22 cellular contexts compared by ENCODE assay signal in genomic region chr5:119897537-119898370, GRCh38.
DNase-seq lines count a peak whose midpoint lies in the region; ATAC-seq and TF ChIP-seq lines count a peak whose summit lies in the region.
"Had no signal": no experiment of that assay in that cellular context is flagged by ENCODE, and none has a peak within 500 bp of the region (broad histone marks: within the 10 kb centered on the region; RNA-seq: fewer than 3 reads in every experiment).

No MANE protein-coding gene starts in this region.

- no peak for DNase-seq in HCT116 (ENCODE audit: low read depth, low spot score)
- DNase-seq in RKO (ENCODE audit: low spot score) = peak; percentile 18
- peak; percentile 66 for DNase-seq in fibroblast of peridontal ligament (ENCODE audit: extremely low read depth)
- no peak for DNase-seq in smooth muscle cell (lab: John Stamatoyannopoulos, UW; ENCODE audit: unreplicated experiment)
- DNase-seq in WERI-Rb-1 = no peak
- DNase-seq in NCI-H2107 (lab: John Stamatoyannopoulos, UW) = no peak
- no peak for DNase-seq in NCI-H446 treated with DMSO at 0.1 percent for 48 hours (lab: John Stamatoyannopoulos, UW)
- DNase-seq: ACHN; Caco-2; CD4-positive, alpha-beta memory T cell; DMS 273 treated with DMSO at 0.1 percent for 48 hours; DND-41; GOT3; HCEC 1CT; KG1; NCI-H1105; NCI-H2029 treated with DMSO at 0.1 percent for 48 hours; NCI-H2171; NCI-H526 had no signal

- no peak overlapping the region for H3K4me3 ChIP-seq in HCT116 (replicated peaks in 1 of 2; ENCODE audit: low read depth in 1 of 2, low read length in 2 of 2)
- no peak overlapping the region for H3K4me3 ChIP-seq in smooth muscle cell
- no peak overlapping the region for H3K4me3 ChIP-seq in WERI-Rb-1 (ENCODE audit: low read depth, low read length)
- H3K4me3 ChIP-seq: BLaER1 treated with 17β-estradiol and CSF1 and Interleukin-3, amounts not matched to agents 10 nM and 100 nM; SJSA1 had no signal

- intact Hi-C loops in HCT116 (cut with micrococcal nuclease) = no loop called here

- H3K36me3 ChIP-seq in HCT116 (ENCODE audit: control insufficient read depth in 1 of 2, insufficient read depth in 2 of 2, low read length in 2 of 2) (no peaks in the 10 kb centered on the region), smooth muscle cell (ENCODE audit: low read depth) (no peaks in the 10 kb centered on the region), WERI-Rb-1 (no peaks in the 10 kb centered on the region)
- H3K36me3 ChIP-seq: BLaER1 treated with 17β-estradiol and CSF1 and Interleukin-3, amounts not matched to agents 10 nM and 100 nM; SJSA1 had no signal

- CTCF ChIA-PET in HCT116 (lab: Charles Lee) = no interaction called here

- H3K9ac ChIP-seq in HCT116 (ENCODE audit: low read length) = no peak overlapping the region
- no peak overlapping the region for H3K9ac ChIP-seq in smooth muscle cell (ENCODE audit: low read depth)
- H3K9ac ChIP-seq: BLaER1 treated with 17β-estradiol and CSF1 and Interleukin-3, amounts not matched to agents 10 nM and 100 nM had no signal

- TF ChIP-seq POLR2A in HCT116 (IDR thresholded peaks at IDR 0.05; ENCODE audit: borderline replicate concordance, extremely low read depth, insufficient read depth, insufficient read length) = no peak

- TF ChIP-seq CTCF in HCT116 (IDR thresholded peaks at IDR 0.05 in 2 of 3, conservative IDR thresholded peaks at IDR 0.05 in 1 of 3; ENCODE audit: borderline replicate concordance in 1 of 3, insufficient read depth in 1 of 3, low read depth in 2 of 3, low read length in 2 of 3) = no peak
- no peak for TF ChIP-seq CTCF in smooth muscle cell (IDR thresholded peaks at IDR 0.05; ENCODE audit: borderline replicate concordance, insufficient read depth, poor library complexity, severe bottlenecking)
- no peak for TF ChIP-seq CTCF in WERI-Rb-1 (IDR thresholded peaks at IDR 0.05; ENCODE audit: low read depth, low read length)

- H3K4me1 ChIP-seq in HCT116 (ENCODE audit: control insufficient read depth in 1 of 2, insufficient read depth in 2 of 2, low read length in 2 of 2) = no peaks in the 10 kb centered on the region
- peaks cover 15% of the 10 kb centered on the region for H3K4me1 ChIP-seq in smooth muscle cell (ENCODE audit: low read depth)
- H3K4me1 ChIP-seq: BLaER1 treated with 17β-estradiol and CSF1 and Interleukin-3, amounts not matched to agents 10 nM and 100 nM; Caco-2; SJSA1 had no signal

- H3K9me2 ChIP-seq in HCT116 (ENCODE audit: insufficient read depth) = no peaks in the 10 kb centered on the region

- H4K20me1 ChIP-seq in HCT116 (ENCODE audit: insufficient read depth) (no peaks in the 10 kb centered on the region), smooth muscle cell (ENCODE audit: low read depth) (no peaks in the 10 kb centered on the region)
- H4K20me1 ChIP-seq: BLaER1 treated with 17β-estradiol and CSF1 and Interleukin-3, amounts not matched to agents 10 nM and 100 nM had no signal

- peaks cover 3% of the 10 kb centered on the region for H3F3A ChIP-seq in smooth muscle cell (ENCODE audit: low read depth)

- H3K79me2 ChIP-seq in HCT116 (ENCODE audit: insufficient read depth, low read length) (no peaks in the 10 kb centered on the region), smooth muscle cell (ENCODE audit: low read depth) (no peaks in the 10 kb centered on the region)

- POLR2A ChIA-PET in HCT116 (lab: Charles Lee) = no interaction called here

- H2AFZ ChIP-seq in HCT116 (ENCODE audit: low read depth, low read length, poor library complexity, severe bottlenecking) = no peak overlapping the region
- H2AFZ ChIP-seq in smooth muscle cell (ENCODE audit: low read depth) = peak overlapping the region; percentile 20

- no TSS peak for BruUV-seq in HCT116 (replicated peaks; lab: Mats Ljungman, UMichigan)

- 68% methylated on average over 6 of the region's 6 CpGs for WGBS in smooth muscle cell (ENCODE audit: low lambda C conversion rate)

- H3K27ac ChIP-seq in HCT116 (ENCODE audit: low read depth, low read length) (no peak overlapping the region), smooth muscle cell (ENCODE audit: low read depth) (peak overlapping the region; percentile 34), WERI-Rb-1 (no peak overlapping the region)
- H3K27ac ChIP-seq: BLaER1 treated with 17β-estradiol and CSF1 and Interleukin-3, amounts not matched to agents 10 nM and 100 nM; SJSA1 had no signal

- no peak for ATAC-seq in HCT116
- ATAC-seq: Panc1 had no signal

- H3K27me3 ChIP-seq in HCT116 (ENCODE audit: insufficient read depth, low read length) = no peaks in the 10 kb centered on the region
- no peaks in the 10 kb centered on the region for H3K27me3 ChIP-seq in smooth muscle cell (ENCODE audit: low read depth)
- H3K27me3 ChIP-seq in WERI-Rb-1 (ENCODE audit: insufficient read depth, low read depth, severe bottlenecking) = no peaks in the 10 kb centered on the region
- H3K27me3 ChIP-seq: BLaER1 treated with 17β-estradiol and CSF1 and Interleukin-3, amounts not matched to agents 10 nM and 100 nM; SJSA1 had no signal

- H3K9me3 ChIP-seq in HCT116 (ENCODE audit: control insufficient read depth in 1 of 2, insufficient read depth in 1 of 2, low read depth in 1 of 2, low read length in 2 of 2) = no peaks in the 10 kb centered on the region
- H3K9me3 ChIP-seq in smooth muscle cell (replicated peaks; ENCODE audit: low read depth) = no peaks in the 10 kb centered on the region
- H3K9me3 ChIP-seq in WERI-Rb-1 (ENCODE audit: severe bottlenecking) = no peaks in the 10 kb centered on the region
- H3K9me3 ChIP-seq: BLaER1 treated with 17β-estradiol and CSF1 and Interleukin-3, amounts not matched to agents 10 nM and 100 nM; Caco-2; SJSA1 had no signal

- TF ChIP-seq RAD21 in HCT116 (IDR thresholded peaks at IDR 0.05; ENCODE audit: low read depth) = no peak

- no peak overlapping the region for H3K4me2 ChIP-seq in HCT116 (ENCODE audit: low read length)
- peak overlapping the region; percentile 26 for H3K4me2 ChIP-seq in smooth muscle cell
- H3K4me2 ChIP-seq: BLaER1 treated with 17β-estradiol and CSF1 and Interleukin-3, amounts not matched to agents 10 nM and 100 nM had no signal

- RAD21 ChIA-PET in HCT116 (lab: Charles Lee; ENCODE audit: low non-redundant PET in 1 of 2, low total read pairs in 2 of 2, uncharacterized antibody in 2 of 2, unreplicated experiment in 2 of 2) = no interaction called here

TF ChIP-seq in HCT116, 20 proteins besides CTCF, POLR2A, EP300 and RAD21:
- TF ChIP-seq EZH2phosphoT487 (IDR thresholded peaks at IDR 0.05; ENCODE audit: borderline replicate concordance) (no peak), TCF7L2 (IDR thresholded peaks at IDR 0.05; ENCODE audit: borderline replicate concordance, extremely low read depth, insufficient read depth, insufficient read length) (peak; percentile 51)

Comparison
In these comparisons a context has a peak if more than half of its experiments do, and no peak if none do; other contexts are left out.
1. DNase-seq: peak in RKO (single experiment) and fibroblast of peridontal ligament (single experiment); none in HCT116 (single experiment), smooth muscle cell (single experiment), WERI-Rb-1 (single experiment), NCI-H2107 (single experiment) and NCI-H446 treated with DMSO at 0.1 percent for 48 hours (single experiment).